ENCODE assay signal across 25 cellular contexts in genomic region chr3:144662729-144663128, GRCh38.
"Had no signal": no experiment of that assay in that cellular context is flagged by ENCODE, and none has a peak within 500 bp of the region (broad histone marks: within the 10 kb centered on the region; RNA-seq: fewer than 3 reads in every experiment).

No MANE protein-coding gene starts in this region.

- H3K27ac Mint-ChIP-seq: activated naive CD4-positive, alpha-beta T cell treated with anti-CD3 and anti-CD28 coated beads, Interleukin-2, amount 10 ng/mL, durations not matched to agents 7 days and 5 days; activated naive CD8-positive, alpha-beta T cell treated with anti-CD3 and anti-CD28 coated beads, Interleukin-2, amount 10 ng/mL, durations not matched to agents 7 days and 5 days; activated T-helper 1 cell treated with anti-CD3 and anti-CD28 coated beads, Interleukin-12 subunit alpha, Interleukin-12 subunit beta, Interleukin-2, Interleukin-4 antibody, amounts not matched to agents 30 ng/mL and 10 ng/mL and 1 ng/mL, durations not matched to agents 14 hours and 24 hours and 36 hours; dendritic cell treated with granulocyte-macrophage colony-stimulating factor and Interleukin-4, amounts not matched to agents 40 ng/mL and 50 ng/mL, for 4 days; mesothelial cell of epicardium; naive B cell; stimulated activated naive CD8-positive, alpha-beta T cell treated with anti-CD3 and anti-CD28 coated beads, Interleukin-15, Interleukin-2, amounts not matched to agents 100 ng/mL and 50 ng/mL, for 24 hours had no signal

- DNase-seq: activated CD4-positive, alpha-beta T cell treated with anti-CD3 and anti-CD28 coated beads for 48 hours; activated CD4-positive, alpha-beta T cell treated with anti-CD3 and anti-CD28 coated beads, Interleukin-2, amount 50 U/mL, for 48 hours; activated CD8-positive, alpha-beta memory T cell treated with anti-CD3 and anti-CD28 coated beads for 24 hours; activated gamma-delta T cell; activated naive CD4-positive, alpha-beta T cell treated with anti-CD3 and anti-CD28 coated beads, Interleukin-2, amount 10 ng/mL, durations not matched to agents 7 days and 5 days; activated naive CD8-positive, alpha-beta T cell treated with anti-CD3 and anti-CD28 coated beads, Interleukin-2, amount 10 ng/mL, durations not matched to agents 7 days and 5 days; brain microvascular endothelial cell; central memory CD4-positive, alpha-beta T cell; effector CD4-positive, alpha-beta T cell; left colon; mammary epithelial cell; naive B cell; right cardiac atrium; stimulated activated CD4-positive, alpha-beta T cell treated with anti-CD3 and anti-CD28 coated beads, Interleukin-2, amount 100 ng/mL, for 48 hours; T-helper 9 cell; WERI-Rb-1 had no signal

- H3K36me3 Mint-ChIP-seq: activated naive CD4-positive, alpha-beta T cell treated with anti-CD3 and anti-CD28 coated beads, Interleukin-2, amount 10 ng/mL, durations not matched to agents 7 days and 5 days; activated naive CD8-positive, alpha-beta T cell treated with anti-CD3 and anti-CD28 coated beads, Interleukin-2, amount 10 ng/mL, durations not matched to agents 7 days and 5 days had no signal

- H3K4me1 Mint-ChIP-seq: activated naive CD4-positive, alpha-beta T cell treated with anti-CD3 and anti-CD28 coated beads, Interleukin-2, amount 10 ng/mL, durations not matched to agents 7 days and 5 days; activated naive CD8-positive, alpha-beta T cell treated with anti-CD3 and anti-CD28 coated beads, Interleukin-2, amount 10 ng/mL, durations not matched to agents 7 days and 5 days; mesothelial cell of epicardium; naive B cell had no signal

- ATAC-seq: activated CD4-positive, CD25-positive, alpha-beta regulatory T cell treated with anti-CD3 and anti-CD28 coated beads, Interleukin-2, amount 50 U/mL, for 24 hours; gastroesophageal sphincter; left colon; right cardiac atrium had no signal

- H3K4me3 ChIP-seq: gastroesophageal sphincter, hepatocyte, suprapubic skin, tibial nerve had no signal

- H3K27me3 Mint-ChIP-seq: activated naive CD4-positive, alpha-beta T cell treated with anti-CD3 and anti-CD28 coated beads, Interleukin-2, amount 10 ng/mL, durations not matched to agents 7 days and 5 days; activated naive CD8-positive, alpha-beta T cell treated with anti-CD3 and anti-CD28 coated beads, Interleukin-2, amount 10 ng/mL, durations not matched to agents 7 days and 5 days; naive B cell; stimulated activated naive CD8-positive, alpha-beta T cell treated with anti-CD3 and anti-CD28 coated beads, Interleukin-15, Interleukin-2, amounts not matched to agents 100 ng/mL and 50 ng/mL, for 24 hours had no signal

- H3K4me3 Mint-ChIP-seq: activated naive CD4-positive, alpha-beta T cell treated with anti-CD3 and anti-CD28 coated beads, Interleukin-2, amount 10 ng/mL, durations not matched to agents 7 days and 5 days; activated naive CD8-positive, alpha-beta T cell treated with anti-CD3 and anti-CD28 coated beads, Interleukin-2, amount 10 ng/mL, durations not matched to agents 7 days and 5 days; activated T-helper 1 cell treated with anti-CD3 and anti-CD28 coated beads, Interleukin-12 subunit alpha, Interleukin-12 subunit beta, Interleukin-2, Interleukin-4 antibody, amounts not matched to agents 30 ng/mL and 10 ng/mL and 1 ng/mL, durations not matched to agents 14 hours and 24 hours and 36 hours; dendritic cell treated with granulocyte-macrophage colony-stimulating factor and Interleukin-4, amounts not matched to agents 40 ng/mL and 50 ng/mL, for 4 days; mesothelial cell of epicardium; naive B cell; stimulated activated naive CD8-positive, alpha-beta T cell treated with anti-CD3 and anti-CD28 coated beads, Interleukin-15, Interleukin-2, amounts not matched to agents 100 ng/mL and 50 ng/mL, for 24 hours had no signal
